In the genomic region with DNA sequence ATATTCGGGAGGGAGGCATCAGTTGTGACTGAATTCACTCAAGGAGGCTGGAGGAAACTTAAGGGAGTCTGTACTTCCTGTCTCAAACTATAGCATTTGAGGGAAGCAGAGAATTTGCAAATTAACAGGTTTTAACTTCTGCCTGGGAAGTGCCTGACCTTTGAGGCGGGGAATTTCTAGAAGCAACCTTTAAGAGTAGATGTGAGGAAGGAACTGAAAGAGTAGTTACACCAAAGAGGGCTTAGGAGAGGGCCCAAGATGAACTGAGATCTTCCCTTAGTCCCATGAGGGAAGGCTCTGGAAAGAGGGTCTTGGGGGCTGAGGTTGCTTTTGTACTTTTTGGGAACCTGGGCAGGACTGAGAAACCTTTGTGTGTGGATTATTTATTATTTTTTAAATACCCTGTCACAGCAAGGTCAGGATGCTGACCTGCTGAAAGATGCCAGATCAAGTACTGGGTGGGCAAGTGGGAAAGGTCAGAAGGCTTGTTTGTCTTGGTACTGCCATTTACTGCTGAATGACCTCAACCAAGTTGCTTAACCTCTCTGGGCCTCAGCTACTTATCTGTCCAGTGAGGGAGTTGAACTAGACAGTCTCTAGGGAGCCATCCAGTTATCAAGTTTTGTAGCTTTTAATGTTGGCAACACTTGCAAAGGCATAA, we compare ENCODE assay signal across 17 cellular contexts. TPM values are rescaled to one million over a fixed set of nuclear protein-coding genes. Genes with fewer than 3 reads are reported as not detected.
DNase-seq lines count a peak whose midpoint lies in the region; ATAC-seq and TF ChIP-seq lines count a peak whose summit lies in the region.
"Had no signal": no experiment of that assay in that cellular context is flagged by ENCODE, and none has a peak within 500 bp of the region (broad histone marks: within the 10 kb centered on the region; RNA-seq: fewer than 3 reads in every experiment).

No MANE protein-coding gene starts in this region.

- H3K4me3 ChIP-seq in BE2C (ENCODE audit: low read depth, low read length) (peak overlapping the region; percentile 71), NT2/D1 (ENCODE audit: insufficient read length, low read depth) (peak overlapping the region; percentile 73), fibroblast of pulmonary artery (replicated peaks; ENCODE audit: low read depth, low read length) (peak overlapping the region; percentile 68), neuron (ENCODE audit: low read length) (peak overlapping the region; percentile 67)
- H3K4me3 ChIP-seq: lower lobe of right lung, thyroid gland had no signal

- peaks cover 0 to 6% of the 10 kb centered on the region in 2 donors for H3K9me3 Mint-ChIP-seq in activated naive CD4-positive, alpha-beta T cell treated with anti-CD3 and anti-CD28 coated beads, Interleukin-2, amount 50 U/mL, for 72 hours

- ATAC-seq in HG02870 (IDR thresholded peaks at IDR 0.05; ENCODE audit: unreplicated experiment): no peak
- no peak for ATAC-seq in activated naive CD4-positive, alpha-beta T cell treated with anti-CD3 and anti-CD28 coated beads, Interleukin-2, amount 50 U/mL, for 72 hours
- ATAC-seq: lower lobe of right lung had no signal

- DNase-seq in BE2C (no peak), NT2/D1 (ENCODE audit: low read depth, low spot score) (no peak), fibroblast of pulmonary artery (ENCODE audit: low read depth) (no peak), NCI-H187 (lab: John Stamatoyannopoulos, UW) (no peak), HK-2 (ENCODE audit: unreplicated experiment) (no peak)
- no peak for DNase-seq in activated naive CD4-positive, alpha-beta T cell treated with anti-CD3 and anti-CD28 coated beads, Interleukin-2, amount 50 U/mL, for 72 hours (ENCODE audit: low spot score in 2 of 2)
- DNase-seq: activated B cell treated with CpG ODN at 0.5 μM for 24 hours; activated effector memory CD4-positive, alpha-beta T cell treated with Interleukin-2 at 50 U/mL for 16 hours; effector CD4-positive, alpha-beta T cell; lower lobe of right lung; NCI-H510A; SHP77; spleen; thyroid gland had no signal

- H3K9me3 ChIP-seq in BE2C (no peaks in the 10 kb centered on the region), NT2/D1 (ENCODE audit: insufficient read depth, low read length) (no peaks in the 10 kb centered on the region), neuron (ENCODE audit: low read length) (no peaks in the 10 kb centered on the region)
- H3K9me3 ChIP-seq: lower lobe of right lung, thyroid gland had no signal

- H3K36me3 ChIP-seq in BE2C: no peaks in the 10 kb centered on the region
- H3K36me3 ChIP-seq in NT2/D1 (ENCODE audit: insufficient read depth, insufficient read length, low read length): no peaks in the 10 kb centered on the region
- no peaks in the 10 kb centered on the region for H3K36me3 ChIP-seq in neuron (ENCODE audit: insufficient read depth, low read length)
- H3K36me3 ChIP-seq: lower lobe of right lung, spleen, thyroid gland had no signal

- H3K9ac ChIP-seq in NT2/D1 (ENCODE audit: insufficient read length, low read depth): no peak overlapping the region

- H3K27me3 ChIP-seq in BE2C (peaks cover 43% of the 10 kb centered on the region), NT2/D1 (ENCODE audit: insufficient read depth, insufficient read length) (peaks cover 65% of the 10 kb centered on the region), neuron (ENCODE audit: insufficient read depth, low read length) (peaks cover 19% of the 10 kb centered on the region)

- TF ChIP-seq CTCF in BE2C (IDR thresholded peaks at IDR 0.05; ENCODE audit: low read depth, low read length): no peak
- TF ChIP-seq CTCF in fibroblast of pulmonary artery (IDR thresholded peaks at IDR 0.05; ENCODE audit: low read length, missing control alignments): no peak

- peaks cover 7 to 23% of the 10 kb centered on the region in 2 donors for H3K36me3 Mint-ChIP-seq in activated naive CD4-positive, alpha-beta T cell treated with anti-CD3 and anti-CD28 coated beads, Interleukin-2, amount 50 U/mL, for 72 hours

- no peak overlapping the region for H3K27ac Mint-ChIP-seq in activated naive CD4-positive, alpha-beta T cell treated with anti-CD3 and anti-CD28 coated beads, Interleukin-2, amount 50 U/mL, for 72 hours
- H3K27ac Mint-ChIP-seq: activated B cell treated with CpG ODN at 0.5 μM for 24 hours; T-helper 1 cell treated with Interleukin-12 subunit alpha and Interleukin-12 subunit beta and Interleukin-4 antibody, amounts not matched to agents 30 μg/mL and 1 μg/mL, for 36 hours had no signal

- H2AFZ ChIP-seq in neuron (ENCODE audit: low read depth, low read length): peak overlapping the region; percentile 65

- no peaks in the 10 kb centered on the region; the same call in 1 of the 2 replicates for H3K4me1 ChIP-seq in BE2C
- H3K4me1 ChIP-seq in NT2/D1 (ENCODE audit: insufficient read depth, insufficient read length): peaks cover 7% of the 10 kb centered on the region
- peaks cover 23% of the 10 kb centered on the region for H3K4me1 ChIP-seq in neuron (ENCODE audit: insufficient read depth, low read length)

RNA-seq across cellular contexts. Expression of gene GPR158, which starts 2.4 kb away (rescaled TPM):
- 3.9 TPM for polyA plus RNA-seq in BE2C (2012; ENCODE audit: insufficient read depth, insufficient read length, low read depth)
- total RNA-seq in activated naive CD4-positive, alpha-beta T cell treated with anti-CD3 and anti-CD28 coated beads, Interleukin-2, amount 50 U/mL, for 72 hours: not detected
- total RNA-seq: activated B cell treated with CpG ODN at 0.5 μM for 24 hours had no signal
